In genomic region chr1:6592441-6592840, GRCh38 we compare ENCODE assay signal across 15 cellular contexts. TPM values are rescaled to one million over a fixed set of nuclear protein-coding genes. Genes with fewer than 3 reads are reported as not detected.
A peak's percentile ranks its signal among the peaks of the same experiment; 100 is the strongest.
DNase-seq lines count a peak whose midpoint lies in the region; ATAC-seq lines count a peak whose summit lies in the region.
"Had no signal": no experiment of that assay in that cellular context is flagged by ENCODE, and none has a peak within 500 bp of the region (broad histone marks: within the 10 kb centered on the region; RNA-seq: fewer than 3 reads in every experiment).

No MANE protein-coding gene starts in this region.

- H3K4me3 ChIP-seq in BLaER1 (no peak overlapping the region), mesenchymal stem cell (ENCODE audit: insufficient read depth in 1 of 2, low read depth in 1 of 2, low read length in 2 of 2) (no peak overlapping the region)
- H3K4me3 ChIP-seq: body of pancreas, upper lobe of right lung had no signal

- no peaks in the 10 kb centered on the region for H3K9me3 ChIP-seq in BLaER1
- H3K9me3 ChIP-seq in mesenchymal stem cell (ENCODE audit: control insufficient read depth, low read length), result no peaks in the 10 kb centered on the region
- H3K9me3 ChIP-seq: body of pancreas, upper lobe of right lung had no signal

- H3K9ac ChIP-seq in BLaER1 (peak overlapping the region; percentile 25; the same call in 1 of the 2 replicates), mesenchymal stem cell (ENCODE audit: low read length) (peak overlapping the region; percentile 8)

- H3K4ac ChIP-seq in mesenchymal stem cell (ENCODE audit: low read depth in 1 of 2, low read length in 2 of 2), result no peak overlapping the region

- no peak overlapping the region for H4K91ac ChIP-seq in mesenchymal stem cell (ENCODE audit: low read length)

- H3K36me3 ChIP-seq in BLaER1 (peaks cover 90% of the 10 kb centered on the region), mesenchymal stem cell (ENCODE audit: control insufficient read depth in 1 of 2, insufficient read depth in 2 of 2, low read depth in 1 of 2, low read length in 2 of 2) (peaks cover 94 to 99% of the 10 kb centered on the region in 2 experiments)

- H2BK120ac ChIP-seq in mesenchymal stem cell (ENCODE audit: low read depth, low read length), result no peak overlapping the region

- H2BK15ac ChIP-seq in mesenchymal stem cell (ENCODE audit: low read depth, poor library complexity, severe bottlenecking), result no peak overlapping the region

- H3K27ac ChIP-seq in BLaER1, result peak overlapping the region; percentile 62
- H3K27ac ChIP-seq in mesenchymal stem cell (ENCODE audit: low read length, poor library complexity, severe bottlenecking), result no peak overlapping the region
- H3K27ac ChIP-seq: body of pancreas, upper lobe of right lung had no signal

- H3K4me1 ChIP-seq in BLaER1 (peaks cover 59% of the 10 kb centered on the region), mesenchymal stem cell (ENCODE audit: control insufficient read depth, insufficient read depth, low read depth, low read length) (peaks cover 7% of the 10 kb centered on the region)

- H2BK12ac ChIP-seq in mesenchymal stem cell (ENCODE audit: low read length in 2 of 2), result no peak overlapping the region

- peaks cover 100% of the 10 kb centered on the region for H4K20me1 ChIP-seq in BLaER1

- H3K79me1 ChIP-seq in mesenchymal stem cell (replicated peaks; ENCODE audit: low read length, poor library complexity, severe bottlenecking), result peaks cover 56% of the 10 kb centered on the region

- H2AK5ac ChIP-seq in mesenchymal stem cell (ENCODE audit: low read length, severe bottlenecking), result no peak overlapping the region

- no peak overlapping the region for H2BK5ac ChIP-seq in mesenchymal stem cell (ENCODE audit: low read depth, low read length, poor library complexity, severe bottlenecking)

- no peak overlapping the region for H4K8ac ChIP-seq in mesenchymal stem cell (ENCODE audit: low read length)

- WGBS in mesenchymal stem cell, result 100% methylated on average over 3 of the region's 5 CpGs

- H3K18ac ChIP-seq in mesenchymal stem cell (ENCODE audit: low read depth in 1 of 2, low read length in 2 of 2), result no peak overlapping the region

- no peak for ATAC-seq in HG03039 (IDR thresholded peaks at IDR 0.05; ENCODE audit: unreplicated experiment)
- ATAC-seq: activated T-cell treated with anti-CD3 and anti-CD28 coated beads, Interleukin-2, amount 50 U/mL, for 72 hours; body of pancreas; stimulated activated naive CD8-positive, alpha-beta T cell treated with anti-CD3 and anti-CD28 coated beads, Interleukin-15, Interleukin-2, amounts not matched to agents 100 U/mL and 50 U/mL, for 24 hours; upper lobe of right lung had no signal

- H2AFZ ChIP-seq in mesenchymal stem cell (ENCODE audit: low read depth, low read length), result no peak overlapping the region

- no peak overlapping the region for H3K14ac ChIP-seq in mesenchymal stem cell (ENCODE audit: low read length in 2 of 2)

- H3K27me3 ChIP-seq in BLaER1 (no peaks in the 10 kb centered on the region), mesenchymal stem cell (ENCODE audit: control insufficient read depth in 1 of 2, insufficient read depth in 1 of 2, low read length in 2 of 2) (no peaks in the 10 kb centered on the region)
- H3K27me3 ChIP-seq: body of pancreas, upper lobe of right lung had no signal

- H3K4me2 ChIP-seq in BLaER1 (peak overlapping the region; percentile 73), mesenchymal stem cell (ENCODE audit: low read length, poor library complexity, severe bottlenecking) (no peak overlapping the region)

- DNase-seq in UCSD-AML1 (lab: John Stamatoyannopoulos, UW; ENCODE audit: unreplicated experiment), result peak; percentile 23
- DNase-seq in mesenchymal stem cell, result no peak
- DNase-seq in NCI-H82 treated with DMSO at 0.1 percent for 48 hours (lab: John Stamatoyannopoulos, UW; ENCODE audit: unreplicated experiment), result no peak
- DNase-seq in HuH-7 (ENCODE audit: low spot score), result no peak
- DNase-seq: activated CD4-positive, alpha-beta T cell treated with anti-CD3 and anti-CD28 coated beads, Interleukin-2, amount 50 U/mL, for 4 hours; activated T-cell treated with anti-CD3 and anti-CD28 coated beads, Interleukin-2, amount 50 U/mL, for 72 hours; CD4-positive, alpha-beta T cell; DND-41; NCI-H1105 treated with DMSO at 0.1 percent for 48 hours; NCI-H2107; stimulated activated naive CD8-positive, alpha-beta T cell treated with anti-CD3 and anti-CD28 coated beads, Interleukin-15, Interleukin-2, amounts not matched to agents 100 U/mL and 50 U/mL, for 24 hours; upper lobe of right lung had no signal

- no peak overlapping the region for H3K23ac ChIP-seq in mesenchymal stem cell (ENCODE audit: low read length in 2 of 2)

RNA-seq across cellular contexts. Expression of gene KLHL21, which starts 10.2 kb away (rescaled TPM):
- polyA plus RNA-seq in mesenchymal stem cell (2013, experiment 1 of 2), result 10.4 TPM
- polyA plus RNA-seq in mesenchymal stem cell (2013, experiment 2 of 2), result 10.7 TPM

RNA-seq across cellular contexts. Expression of gene ZBTB48, which starts 12.6 kb away (rescaled TPM):
- 12.8 TPM for polyA plus RNA-seq in mesenchymal stem cell (2013, experiment 1 of 2)
- polyA plus RNA-seq in mesenchymal stem cell (2013, experiment 2 of 2), result 11.6 TPM

RNA-seq across cellular contexts. Expression of gene PHF13, which starts 21.1 kb away (rescaled TPM):
- polyA plus RNA-seq in mesenchymal stem cell (2013, experiment 1 of 2), result 16.0 TPM
- polyA plus RNA-seq in mesenchymal stem cell (2013, experiment 2 of 2), result 15.7 TPM

RNA-seq across cellular contexts. Expression of gene THAP3, which starts 32.2 kb away (rescaled TPM):
- 13.9 TPM for polyA plus RNA-seq in mesenchymal stem cell (2013, experiment 1 of 2)
- 12.8 TPM for polyA plus RNA-seq in mesenchymal stem cell (2013, experiment 2 of 2)

RNA-seq across cellular contexts. Expression of gene TAS1R1, which starts 37.3 kb away (rescaled TPM):
- polyA plus RNA-seq in mesenchymal stem cell (2013, experiment 1 of 2), result not detected
- polyA plus RNA-seq in mesenchymal stem cell (2013, experiment 2 of 2), result not detected
